17 cellular contexts compared by ENCODE assay signal in genomic region chr1:60055336-60055735, GRCh38. TPM values are rescaled to one million over a fixed set of nuclear protein-coding genes. Genes with fewer than 3 reads are reported as not detected.
"Had no signal": no experiment of that assay in that cellular context is flagged by ENCODE, and none has a peak within 500 bp of the region (broad histone marks: within the 10 kb centered on the region; RNA-seq: fewer than 3 reads in every experiment).

No MANE protein-coding gene starts in this region.

- DNase-seq: activated CD4-positive, alpha-beta T cell treated with anti-CD3 and anti-CD28 coated beads, Interleukin-2, amount 50 U/mL, for 48 hours; activated CD4-positive, CD25-positive, alpha-beta regulatory T cell treated with anti-CD3 and anti-CD28 coated beads, Interleukin-2, amount 50 U/mL, for 72 hours; activated CD8-positive, alpha-beta memory T cell treated with anti-CD3 and anti-CD28 coated beads, Interleukin-2, amount 10 ng/mL, durations not matched to agents 7 days and 5 days; activated gamma-delta T cell; activated T-cell treated with anti-CD3 and anti-CD28 coated beads, Interleukin-2, amount 50 U/mL, for 24 hours; caudate nucleus; effector CD4-positive, alpha-beta T cell; hypothalamus; left cardiac atrium; mucosa of descending colon; natural killer cell; nucleus accumbens; right lobe of liver; stimulated activated naive CD4-positive, alpha-beta T cell had no signal

- H3K36me3 ChIP-seq: prostate gland, right lobe of liver had no signal

- H3K4me3 ChIP-seq: coronary artery, lung, mucosa of descending colon, prostate gland, right lobe of liver had no signal

- H3K27ac ChIP-seq: coronary artery, prostate gland, right lobe of liver had no signal

- H3K9me3 ChIP-seq: mucosa of descending colon, prostate gland, right lobe of liver had no signal

- H3K27me3 ChIP-seq: right lobe of liver had no signal

- H3K4me1 ChIP-seq: prostate gland, right lobe of liver had no signal

- ATAC-seq: activated CD8-positive, alpha-beta memory T cell treated with anti-CD3 and anti-CD28 coated beads, Interleukin-2, amount 10 ng/mL, durations not matched to agents 7 days and 5 days; left cardiac atrium; mucosa of descending colon; natural killer cell; right lobe of liver had no signal

RNA-seq across cellular contexts. Expression of gene C1orf87, which starts 18.2 kb away (rescaled TPM):
- total RNA-seq: activated CD8-positive, alpha-beta memory T cell treated with anti-CD3 and anti-CD28 coated beads, Interleukin-2, amount 10 ng/mL, durations not matched to agents 7 days and 5 days; left cardiac atrium; natural killer cell; right lobe of liver had no signal
